Comparison of ENCODE assay signal across 9 cellular contexts in the genomic region with DNA sequence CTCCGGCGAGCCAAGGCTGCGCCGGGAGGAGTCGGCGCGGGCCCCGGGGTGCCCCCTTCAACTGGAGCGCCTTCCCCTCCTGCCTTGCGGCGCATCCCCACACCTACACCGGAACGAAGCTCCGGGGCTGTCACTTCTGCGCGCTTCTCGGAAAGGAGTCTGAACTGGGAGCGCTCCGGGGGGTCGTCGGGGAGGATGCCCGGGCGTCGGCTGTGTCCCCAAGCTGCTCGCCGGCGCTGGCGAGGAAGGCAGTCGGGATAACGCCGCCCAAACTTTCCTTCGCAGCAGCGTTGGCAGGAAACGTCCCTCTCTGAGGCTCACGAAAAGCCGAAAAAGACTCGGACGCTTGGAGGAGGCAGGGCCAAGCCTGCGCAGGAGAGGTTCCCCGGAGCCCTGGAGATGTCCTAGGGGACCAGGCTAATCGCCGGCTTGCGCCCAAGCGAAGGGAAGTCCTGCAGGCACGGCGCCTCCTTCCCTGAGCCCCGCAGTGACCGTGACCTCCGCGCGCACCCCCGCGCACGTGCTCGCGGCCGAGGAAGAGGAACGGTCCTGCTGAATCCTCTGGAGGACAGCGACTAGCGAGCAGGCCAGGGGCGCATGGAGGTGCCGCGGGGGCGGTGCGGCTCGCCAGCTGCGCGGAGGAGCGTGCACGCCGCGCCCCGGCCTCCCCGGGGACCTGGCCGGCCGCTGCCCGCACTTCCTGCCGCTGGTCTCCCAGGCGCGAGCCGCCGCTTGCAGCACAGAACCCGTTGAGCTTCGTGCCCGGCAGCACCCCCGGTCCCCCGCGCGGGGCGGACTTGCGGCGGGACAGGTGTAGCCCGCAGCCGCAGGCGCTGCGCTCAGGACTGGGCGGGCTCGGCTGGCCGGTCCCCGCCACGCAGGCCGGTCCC. TPM values are rescaled to one million over a fixed set of nuclear protein-coding genes. Genes with fewer than 3 reads are reported as not detected.
A peak's percentile ranks its signal among the peaks of the same experiment; 100 is the strongest.
DNase-seq lines count a peak whose midpoint lies in the region; ATAC-seq, FAIRE-seq and TF ChIP-seq lines count a peak whose summit lies in the region.
"Had no signal": no experiment of that assay in that cellular context is flagged by ENCODE, and none has a peak within 500 bp of the region (broad histone marks: within the 10 kb centered on the region; RNA-seq: fewer than 3 reads in every experiment).

TSS of gene SH3RF3 (plus strand) at position 740 of the 890 bp plus-strand sequence.

- FAIRE-seq in frontal cortex (lab: Jason Lieb, UNC) = no peak
- FAIRE-seq: islet of Langerhans had no signal

- no peak within 1 kb of the TSS for H3K27ac Mint-ChIP-seq in activated T-helper 2 cell treated with anti-CD3 and anti-CD28 coated beads, Interferon-gamma antibody, Interleukin-2, Interleukin-4, amounts not matched to agents 10 μg/mL and 5 μg/mL and 100 μg/mL, durations not matched to agents 14 hours and 24 hours and 36 hours
- H3K27ac Mint-ChIP-seq in nephron progenitor cell = no peak within 1 kb of the TSS

- TF ChIP-seq CTCF in nephron progenitor cell (IDR thresholded peaks at IDR 0.05) = no peak

- peak; percentile 10 for DNase-seq in activated gamma-delta T cell (lab: John Stamatoyannopoulos, UW)
- DNase-seq in activated gamma-delta T cell treated with Interleukin-2 at 50 U/mL for 16 hours = no peak
- peak; percentile 59 for DNase-seq in LHCN-M2 (ENCODE audit: low read depth)
- DNase-seq in activated T-helper 2 cell treated with anti-CD3 and anti-CD28 coated beads, Interferon-gamma antibody, Interleukin-2, Interleukin-4, amounts not matched to agents 10 μg/mL and 5 μg/mL and 100 μg/mL, durations not matched to agents 14 hours and 24 hours and 36 hours (ENCODE audit: low spot score) = no peak
- DNase-seq in frontal cortex (ENCODE audit: low spot score in 2 of 2) = peak; percentile 51 to 64
- peak; percentile 66 for DNase-seq in nephron progenitor cell
- DNase-seq in NCI-H446 treated with DMSO at 0.1 percent for 48 hours (lab: John Stamatoyannopoulos, UW) = no peak

- ATAC-seq in GM19328 (IDR thresholded peaks at IDR 0.05; ENCODE audit: unreplicated experiment) = no peak

- H3K9me3 Mint-ChIP-seq in activated T-helper 2 cell treated with anti-CD3 and anti-CD28 coated beads, Interferon-gamma antibody, Interleukin-2, Interleukin-4, amounts not matched to agents 10 μg/mL and 5 μg/mL and 100 μg/mL, durations not matched to agents 14 hours and 24 hours and 36 hours = no peaks in the 10 kb centered on the region
- H3K9me3 Mint-ChIP-seq in nephron progenitor cell = peaks cover 5% of the 10 kb centered on the region

- H3K36me3 Mint-ChIP-seq in activated T-helper 2 cell treated with anti-CD3 and anti-CD28 coated beads, Interferon-gamma antibody, Interleukin-2, Interleukin-4, amounts not matched to agents 10 μg/mL and 5 μg/mL and 100 μg/mL, durations not matched to agents 14 hours and 24 hours and 36 hours (ENCODE audit: low read depth) = no peaks in the 10 kb centered on the region
- H3K36me3 Mint-ChIP-seq in nephron progenitor cell (ENCODE audit: low read depth) = no peaks in the 10 kb centered on the region

- peaks cover 19% of the 10 kb centered on the region for H3K4me1 Mint-ChIP-seq in activated T-helper 2 cell treated with anti-CD3 and anti-CD28 coated beads, Interferon-gamma antibody, Interleukin-2, Interleukin-4, amounts not matched to agents 10 μg/mL and 5 μg/mL and 100 μg/mL, durations not matched to agents 14 hours and 24 hours and 36 hours (ENCODE audit: low read depth)
- peaks cover 33% of the 10 kb centered on the region for H3K4me1 Mint-ChIP-seq in nephron progenitor cell

- peak within 1 kb of the TSS; percentile 74 for H3K4me3 Mint-ChIP-seq in activated T-helper 2 cell treated with anti-CD3 and anti-CD28 coated beads, Interferon-gamma antibody, Interleukin-2, Interleukin-4, amounts not matched to agents 10 μg/mL and 5 μg/mL and 100 μg/mL, durations not matched to agents 14 hours and 24 hours and 36 hours (ENCODE audit: low read depth)
- H3K4me3 Mint-ChIP-seq in nephron progenitor cell = peak within 1 kb of the TSS; percentile 94

- intact Hi-C loops in activated T-helper 2 cell treated with anti-CD3 and anti-CD28 coated beads, Interferon-gamma antibody, Interleukin-2, Interleukin-4, amounts not matched to agents 10 μg/mL and 5 μg/mL and 100 μg/mL, durations not matched to agents 14 hours and 24 hours and 36 hours (cut with micrococcal nuclease) = loop anchor here (1.0 to 5.0 kb wide), 3 partner anchors 86 to 489 kb away; no protein-coding TSS in a partner anchor

- H3K27me3 Mint-ChIP-seq in activated T-helper 2 cell treated with anti-CD3 and anti-CD28 coated beads, Interferon-gamma antibody, Interleukin-2, Interleukin-4, amounts not matched to agents 10 μg/mL and 5 μg/mL and 100 μg/mL, durations not matched to agents 14 hours and 24 hours and 36 hours (ENCODE audit: low read depth) = peaks cover 63% of the 10 kb centered on the region
- H3K27me3 Mint-ChIP-seq in nephron progenitor cell (ENCODE audit: low read depth, poor library complexity) = peaks cover 15% of the 10 kb centered on the region

RNA-seq across cellular contexts. Expression of gene SH3RF3, which starts in this region (rescaled TPM):
- total RNA-seq in LHCN-M2 (2014; rRNA removed) = 6.6 and 7.4 TPM in 2 replicates
- 5.8 TPM for polyA plus RNA-seq in LHCN-M2 (2012)
- 0.64 and 0.78 TPM in 2 replicates for total RNA-seq in activated T-helper 2 cell treated with anti-CD3 and anti-CD28 coated beads, Interferon-gamma antibody, Interleukin-2, Interleukin-4, amounts not matched to agents 10 μg/mL and 5 μg/mL and 100 μg/mL, durations not matched to agents 14 hours and 24 hours and 36 hours
- total RNA-seq in frontal cortex = 9.0 TPM

Comparison
In these comparisons a context has a peak if more than half of its experiments do, and no peak if none do; other contexts are left out.
1. DNase-seq: peak in activated gamma-delta T cell (single experiment), LHCN-M2 (single experiment), frontal cortex (2 of 2) and nephron progenitor cell (single experiment); none in activated gamma-delta T cell treated with Interleukin-2 at 50 U/mL for 16 hours (single experiment), activated T-helper 2 cell treated with anti-CD3 and anti-CD28 coated beads, Interferon-gamma antibody, Interleukin-2, Interleukin-4, amounts not matched to agents 10 μg/mL and 5 μg/mL and 100 μg/mL, durations not matched to agents 14 hours and 24 hours and 36 hours (single experiment) and NCI-H446 treated with DMSO at 0.1 percent for 48 hours (single experiment).